In the genomic region with DNA sequence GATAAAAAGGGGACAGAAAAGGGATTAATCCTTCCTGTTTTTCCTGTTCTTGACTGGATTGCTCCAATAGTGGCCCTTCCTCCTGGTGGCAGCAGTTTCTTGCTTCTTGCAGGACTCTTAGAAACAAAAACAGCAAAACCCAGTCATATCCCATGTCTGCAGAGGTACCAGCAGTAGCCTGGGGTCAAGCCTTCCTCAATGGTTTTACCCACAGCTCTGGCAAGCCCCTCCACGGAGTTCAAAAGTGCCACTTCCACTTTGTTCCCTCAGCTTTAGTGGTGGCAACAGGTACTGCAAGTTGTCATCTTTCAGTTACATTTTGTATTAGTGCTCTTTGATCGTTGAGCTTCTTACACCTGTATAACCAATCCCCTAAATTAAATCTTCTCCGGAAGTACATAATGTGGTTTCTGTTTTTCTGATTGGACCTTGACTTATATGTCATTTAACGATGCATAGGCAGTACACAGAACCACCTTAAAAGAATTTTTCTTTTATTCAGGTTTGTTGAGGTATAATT, we compare ENCODE assay signal across 8 cellular contexts. TPM values are rescaled to one million over a fixed set of nuclear protein-coding genes. Genes with fewer than 3 reads are reported as not detected.
DNase-seq lines count a peak whose midpoint lies in the region; ATAC-seq and TF ChIP-seq lines count a peak whose summit lies in the region.

No MANE protein-coding gene starts in this region.

- H3K9me3 ChIP-seq in Peyer's patch (no peaks in the 10 kb centered on the region), endocrine pancreas (ENCODE audit: control insufficient read depth, low read length) (no peaks in the 10 kb centered on the region)

- H3K36me3 ChIP-seq in Peyer's patch (no peaks in the 10 kb centered on the region), endocrine pancreas (ENCODE audit: control insufficient read depth, insufficient read depth, low read length) (no peaks in the 10 kb centered on the region)

- intact Hi-C loops in natural killer cell (cut with micrococcal nuclease) (no loop called here), head of caudate nucleus (cut with DNase I) (no loop called here)

- H3K4me3 ChIP-seq in Peyer's patch (no peak overlapping the region), endocrine pancreas (ENCODE audit: control insufficient read depth, insufficient read depth, low read length) (peak overlapping the region; percentile 52)

- H3K4me3 Mint-ChIP-seq in natural killer cell = no peak overlapping the region
- no peak overlapping the region for H3K4me3 Mint-ChIP-seq in natural killer cell treated with Interleukin-12 subunit alpha and Interleukin-12 subunit beta and Interleukin-15 and Interleukin-18, amount 100 ng/mL, for 72 hours

- H3K27me3 ChIP-seq in Peyer's patch = no peaks in the 10 kb centered on the region
- no peaks in the 10 kb centered on the region for H3K27me3 ChIP-seq in endocrine pancreas (ENCODE audit: control insufficient read depth, insufficient read depth, low read length)

- no peaks in the 10 kb centered on the region for H3K36me3 Mint-ChIP-seq in natural killer cell
- no peaks in the 10 kb centered on the region for H3K36me3 Mint-ChIP-seq in natural killer cell treated with Interleukin-12 subunit alpha and Interleukin-12 subunit beta and Interleukin-15 and Interleukin-18, amount 100 ng/mL, for 72 hours

- no peak overlapping the region for H3K27ac Mint-ChIP-seq in natural killer cell
- H3K27ac Mint-ChIP-seq in natural killer cell treated with Interleukin-12 subunit alpha and Interleukin-12 subunit beta and Interleukin-15 and Interleukin-18, amount 100 ng/mL, for 72 hours = peak overlapping the region in 1 of 2 donors; percentile 45

- H3K9me3 Mint-ChIP-seq in natural killer cell = no peaks in the 10 kb centered on the region
- no peaks in the 10 kb centered on the region for H3K9me3 Mint-ChIP-seq in natural killer cell treated with Interleukin-12 subunit alpha and Interleukin-12 subunit beta and Interleukin-15 and Interleukin-18, amount 100 ng/mL, for 72 hours

- H3K27ac ChIP-seq in Peyer's patch = no peak overlapping the region

- peak; percentile 55 for TF ChIP-seq CTCF in natural killer cell (IDR thresholded peaks at IDR 0.05)
- TF ChIP-seq CTCF in Peyer's patch (IDR thresholded peaks at IDR 0.05) = peak; percentile 47 to 70 (median 52)

- TF ChIP-seq POLR2A in Peyer's patch (IDR thresholded peaks at IDR 0.05) = no peak

- no peak overlapping the region for H3K9ac ChIP-seq in endocrine pancreas (ENCODE audit: control insufficient read depth, insufficient read depth, low read length)

- ATAC-seq in natural killer cell = peak; percentile 36 to 73 (median 41)
- ATAC-seq in natural killer cell treated with Interleukin-12 subunit alpha and Interleukin-12 subunit beta and Interleukin-15 and Interleukin-18, amount 100 ng/mL, for 72 hours = no peak
- ATAC-seq in HG02642 (IDR thresholded peaks at IDR 0.05; ENCODE audit: poor library complexity, unreplicated experiment) = peak; percentile 75

- peaks cover 0 to 6% of the 10 kb centered on the region in 2 donors for H3K4me1 Mint-ChIP-seq in natural killer cell
- peaks cover 0 to 4% of the 10 kb centered on the region in 2 donors for H3K4me1 Mint-ChIP-seq in natural killer cell treated with Interleukin-12 subunit alpha and Interleukin-12 subunit beta and Interleukin-15 and Interleukin-18, amount 100 ng/mL, for 72 hours (ENCODE audit: low read depth in 2 of 2)

- no peaks in the 10 kb centered on the region for H3K4me1 ChIP-seq in Peyer's patch
- peaks cover 3% of the 10 kb centered on the region for H3K4me1 ChIP-seq in endocrine pancreas (ENCODE audit: control insufficient read depth, insufficient read depth, low read length)

- DNase-seq in natural killer cell (no peak), Peyer's patch (peak in 1 of 3 donors; percentile 53), renal cortical epithelial cell (ENCODE audit: low read depth) (peak; percentile 33), head of caudate nucleus (no peak), DMS114 treated with DMSO at 0.1 percent for 48 hours (lab: John Stamatoyannopoulos, UW; ENCODE audit: unreplicated experiment) (no peak)
- no peak for DNase-seq in natural killer cell treated with Interleukin-12 subunit alpha and Interleukin-12 subunit beta and Interleukin-15 and Interleukin-18, amount 100 ng/mL, for 72 hours (ENCODE audit: low spot score)

- H3K27me3 Mint-ChIP-seq in natural killer cell (ENCODE audit: low read depth in 2 of 2) = peaks cover 13 to 24% of the 10 kb centered on the region in 2 donors
- H3K27me3 Mint-ChIP-seq in natural killer cell treated with Interleukin-12 subunit alpha and Interleukin-12 subunit beta and Interleukin-15 and Interleukin-18, amount 100 ng/mL, for 72 hours = peaks cover 19 to 27% of the 10 kb centered on the region in 2 donors

RNA-seq across cellular contexts. Expression of gene RANBP6, which starts 8.7 kb away (rescaled TPM):
- total RNA-seq in natural killer cell = 10 to 100 TPM; 27.5 to 31.3 (median 29.6) TPM
- 10 to 100 TPM; 19.3 to 21.6 TPM for total RNA-seq in natural killer cell treated with Interleukin-12 subunit alpha and Interleukin-12 subunit beta and Interleukin-15 and Interleukin-18, amount 100 ng/mL, for 72 hours
- 10 to 100 TPM in 2 of 4 donors, 1 to 10 TPM in 2; 6.0 to 11.6 (median 8.3) TPM for total RNA-seq in Peyer's patch
- 47.8 and 54.0 TPM in 2 replicates for total RNA-seq in renal cortical epithelial cell

Comparison
In these comparisons a context has a peak if more than half of its experiments do, and no peak if none do; other contexts are left out.
1. ATAC-seq: peak in natural killer cell (3 of 3) and HG02642 (single experiment); none in natural killer cell treated with Interleukin-12 subunit alpha and Interleukin-12 subunit beta and Interleukin-15 and Interleukin-18, amount 100 ng/mL, for 72 hours (0 of 2).